In the genomic region with DNA sequence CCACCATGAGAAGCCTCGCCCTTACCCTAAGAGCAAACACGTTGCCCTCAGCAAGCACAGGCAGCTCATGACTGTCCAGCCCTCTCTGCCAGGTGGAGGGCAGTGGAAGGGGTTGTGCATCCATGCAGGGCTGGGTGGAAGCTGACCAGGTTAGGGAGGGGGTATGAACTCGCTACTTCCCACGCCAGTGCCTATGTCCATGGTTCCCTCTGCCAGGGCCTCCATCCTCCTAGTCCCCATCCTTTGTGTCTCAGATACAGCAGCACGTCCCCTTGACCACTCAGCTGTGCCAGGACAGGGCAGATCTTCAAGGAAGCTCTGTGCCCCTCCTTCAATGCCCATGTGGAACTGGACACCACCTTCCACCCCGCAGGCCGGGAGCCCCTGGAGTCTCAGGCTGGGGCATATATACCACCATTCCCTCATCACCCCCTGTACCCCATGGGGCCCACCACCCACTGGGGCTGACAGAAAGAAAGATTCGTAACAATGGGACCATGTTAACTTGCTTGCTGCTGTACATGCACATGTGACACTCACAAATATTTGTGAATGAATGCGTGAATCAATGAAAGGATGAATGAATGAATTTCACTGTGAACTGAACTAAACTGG, we compare ENCODE assay signal across 15 cellular contexts.
DNase-seq lines count a peak whose midpoint lies in the region; ATAC-seq and TF ChIP-seq lines count a peak whose summit lies in the region.
"Had no signal": no experiment of that assay in that cellular context is flagged by ENCODE, and none has a peak within 500 bp of the region (broad histone marks: within the 10 kb centered on the region; RNA-seq: fewer than 3 reads in every experiment).

No MANE protein-coding gene starts in this region.

- H3K4me3 ChIP-seq in coronary artery: no peak overlapping the region
- no peak overlapping the region for H3K4me3 ChIP-seq in neuronal stem cell (ENCODE audit: low read length in 2 of 2)
- no peak overlapping the region for H3K4me3 ChIP-seq in CD8-positive, alpha-beta memory T cell (ENCODE audit: low read length)
- H3K4me3 ChIP-seq: BLaER1 treated with 17β-estradiol and CSF1 and Interleukin-3, amounts not matched to agents 10 nM and 100 nM; K562; Peyer's patch had no signal

- peaks cover 34% of the 10 kb centered on the region for H3K27me3 Mint-ChIP-seq in H9 (ENCODE audit: low read depth)
- peaks cover 33% of the 10 kb centered on the region for H3K27me3 Mint-ChIP-seq in type B pancreatic cell
- H3K27me3 Mint-ChIP-seq in T-helper 17 cell: peaks cover 78% of the 10 kb centered on the region
- peaks cover 13 to 83% of the 10 kb centered on the region in 2 donors for H3K27me3 Mint-ChIP-seq in CD8-positive, alpha-beta memory T cell

- CTCF ChIA-PET in CD8-positive, alpha-beta memory T cell (lab: Charles Lee): interaction anchor here (0.6 kb wide), 1 partner anchor 483 kb away, joined by 3 read pairs; no protein-coding TSS in a partner anchor

- no peaks in the 10 kb centered on the region for H3K23me2 ChIP-seq in H9 (ENCODE audit: insufficient read length, low read depth, low read length, poor library complexity, severe bottlenecking)

- H3K27me3 ChIP-seq in H9 (ENCODE audit: insufficient read depth, low read length): no peaks in the 10 kb centered on the region
- peaks cover 0 to 37% (median 0%) of the 10 kb centered on the region in 3 experiments for H3K27me3 ChIP-seq in neuronal stem cell (ENCODE audit: control insufficient read depth in 3 of 3, insufficient read depth in 3 of 3, low read depth in 1 of 3, low read length in 3 of 3)
- H3K27me3 ChIP-seq in CD8-positive, alpha-beta memory T cell (ENCODE audit: insufficient read depth, low read length, poor library complexity, severe bottlenecking): no peaks in the 10 kb centered on the region
- H3K27me3 ChIP-seq: Peyer's patch had no signal

- H3K79me2 ChIP-seq in H9 (ENCODE audit: insufficient read depth, low read length): no peaks in the 10 kb centered on the region

- H3K9ac ChIP-seq in H9 (ENCODE audit: extremely low read depth, insufficient read length, low read length) (no peak overlapping the region), neuronal stem cell (ENCODE audit: low read depth, low read length, poor library complexity) (no peak overlapping the region)
- H3K9ac ChIP-seq: BLaER1 treated with 17β-estradiol and CSF1 and Interleukin-3, amounts not matched to agents 10 nM and 100 nM had no signal

- no peak overlapping the region for H3K4me2 ChIP-seq in H9 (ENCODE audit: insufficient read depth, insufficient read length, low read length)
- H3K4me2 ChIP-seq in neuronal stem cell (ENCODE audit: insufficient read depth, low read length, poor library complexity, severe bottlenecking): no peak overlapping the region
- H3K4me2 ChIP-seq: BLaER1 treated with 17β-estradiol and CSF1 and Interleukin-3, amounts not matched to agents 10 nM and 100 nM had no signal

- H3K9me3 Mint-ChIP-seq in H9 (no peaks in the 10 kb centered on the region), type B pancreatic cell (peaks cover 10% of the 10 kb centered on the region)
- no peaks in the 10 kb centered on the region for H3K9me3 Mint-ChIP-seq in CD8-positive, alpha-beta memory T cell

- H3K79me1 ChIP-seq in H9 (ENCODE audit: insufficient read depth, low read depth, low read length, poor library complexity, severe bottlenecking): no peaks in the 10 kb centered on the region
- no peaks in the 10 kb centered on the region for H3K79me1 ChIP-seq in neuronal stem cell (ENCODE audit: low read depth, low read length)

- no peak for ATAC-seq in T-helper 17 cell
- ATAC-seq: K562, Right ventricle myocardium inferior had no signal

- no peaks in the 10 kb centered on the region for H3K36me3 ChIP-seq in neuronal stem cell (replicated peaks in 1 of 2; ENCODE audit: control insufficient read depth in 2 of 2, insufficient read depth in 2 of 2, low read length in 2 of 2)
- no peaks in the 10 kb centered on the region for H3K36me3 ChIP-seq in CD8-positive, alpha-beta memory T cell (ENCODE audit: insufficient read depth, low read length)
- H3K36me3 ChIP-seq: BLaER1 treated with 17β-estradiol and CSF1 and Interleukin-3, amounts not matched to agents 10 nM and 100 nM; Peyer's patch had no signal

- H3K27ac Mint-ChIP-seq in H9 (peak overlapping the region in 1 of 3 experiments; percentile 42; a peak in 1 of 7 replicates), type B pancreatic cell (no peak overlapping the region), T-helper 17 cell (no peak overlapping the region)
- H3K27ac Mint-ChIP-seq in CD8-positive, alpha-beta memory T cell: no peak overlapping the region

- H3K4me1 ChIP-seq in H9 (ENCODE audit: insufficient read depth, low read length): no peaks in the 10 kb centered on the region
- no peaks in the 10 kb centered on the region for H3K4me1 ChIP-seq in neuronal stem cell (ENCODE audit: control insufficient read depth in 2 of 2, insufficient read depth in 1 of 2, low read depth in 1 of 2, low read length in 2 of 2)
- H3K4me1 ChIP-seq in CD8-positive, alpha-beta memory T cell (ENCODE audit: insufficient read depth, low read length): no peaks in the 10 kb centered on the region
- H3K4me1 ChIP-seq: Peyer's patch had no signal

- H3K56ac ChIP-seq in H9 (ENCODE audit: insufficient read length, low read depth, low read length): no peak overlapping the region

- H2BK5ac ChIP-seq in H9 (ENCODE audit: insufficient read length, low read length) (no peak overlapping the region), neuronal stem cell (ENCODE audit: low read length) (no peak overlapping the region)

- no peak overlapping the region for H3K4ac ChIP-seq in H9 (ENCODE audit: low read depth, low read length)
- H3K4ac ChIP-seq in neuronal stem cell (ENCODE audit: low read length): no peak overlapping the region

- H2AFZ ChIP-seq in H9 (ENCODE audit: low read length): no peak overlapping the region
- no peak overlapping the region for H2AFZ ChIP-seq in neuronal stem cell (ENCODE audit: low read length)

- H3K27ac ChIP-seq in H9 (ENCODE audit: insufficient read length, low read depth, low read length): no peak overlapping the region
- no peak overlapping the region for H3K27ac ChIP-seq in coronary artery
- H3K27ac ChIP-seq in neuronal stem cell (replicated peaks; ENCODE audit: low read length): no peak overlapping the region
- no peak overlapping the region for H3K27ac ChIP-seq in CD8-positive, alpha-beta memory T cell (ENCODE audit: low read depth, low read length)
- H3K27ac ChIP-seq: BLaER1 treated with 17β-estradiol and CSF1 and Interleukin-3, amounts not matched to agents 10 nM and 100 nM; Peyer's patch had no signal

- H2BK20ac ChIP-seq in H9 (ENCODE audit: low read depth, low read length, poor library complexity, severe bottlenecking): no peak overlapping the region

- TF ChIP-seq CTCF in H9 (conservative IDR thresholded peaks at IDR 0.05): no peak
- TF ChIP-seq CTCF in coronary artery (IDR thresholded peaks at IDR 0.05): no peak
- no peak for TF ChIP-seq CTCF in type B pancreatic cell (conservative IDR thresholded peaks at IDR 0.05)

- H2BK120ac ChIP-seq in H9 (ENCODE audit: low read depth, low read length, poor library complexity, severe bottlenecking) (no peak overlapping the region), neuronal stem cell (ENCODE audit: low read depth, low read length) (peak overlapping the region; percentile 11)

- H3K36me3 Mint-ChIP-seq in H9 (ENCODE audit: insufficient read depth in 1 of 3, low read depth in 3 of 3) (no peaks in the 10 kb centered on the region), type B pancreatic cell (no peaks in the 10 kb centered on the region), T-helper 17 cell (ENCODE audit: low read depth) (peaks cover 2% of the 10 kb centered on the region)
- H3K36me3 Mint-ChIP-seq in CD8-positive, alpha-beta memory T cell: no peaks in the 10 kb centered on the region

- DNase-seq in H9 (peak; percentile 5), coronary artery (ENCODE audit: low spot score) (peak; percentile 28), neuronal stem cell (ENCODE audit: low spot score) (no peak), type B pancreatic cell (ENCODE audit: extremely low spot score, unreplicated experiment) (peak; percentile 52), NCI-H1436 (lab: John Stamatoyannopoulos, UW) (no peak), T-helper 17 cell (no peak)
- no peak for DNase-seq in CD8-positive, alpha-beta memory T cell
- DNase-seq: DMS79, GOT3, NCI-H1092 treated with DMSO at 0.1 percent for 48 hours, NCI-H2081 had no signal

- H2AK5ac ChIP-seq in H9 (ENCODE audit: insufficient read length, low read length) (no peak overlapping the region), neuronal stem cell (ENCODE audit: low read depth, low read length) (peak overlapping the region; percentile 29)

- no peaks in the 10 kb centered on the region for H4K20me1 ChIP-seq in H9 (ENCODE audit: control insufficient read depth, insufficient read depth, insufficient read length)
- H4K20me1 ChIP-seq: BLaER1 treated with 17β-estradiol and CSF1 and Interleukin-3, amounts not matched to agents 10 nM and 100 nM had no signal

- no peak overlapping the region for H3K23ac ChIP-seq in H9 (ENCODE audit: insufficient read length, low read depth, low read length)
- peak overlapping the region; percentile 76 for H3K23ac ChIP-seq in neuronal stem cell (ENCODE audit: low read depth, low read length, poor library complexity)

- WGBS in H9 (ENCODE audit: extremely low coverage, insufficient read length, low lambda C conversion rate): no CpG with 5 or more reads among the region's 9 CpGs
- WGBS in neuronal stem cell (ENCODE audit: extremely low coverage in 2 of 2, insufficient read length in 2 of 2, insufficient replicate concordance in 1 of 2), 2 donors: no CpG with 5 or more reads among the region's 9 CpGs

- no peak overlapping the region for H2BK15ac ChIP-seq in H9 (ENCODE audit: low read depth, low read length)
- H2BK15ac ChIP-seq in neuronal stem cell (ENCODE audit: low read length): peak overlapping the region; percentile 40

- H4K91ac ChIP-seq in H9 (ENCODE audit: insufficient read length, low read depth, low read length): no peak overlapping the region
- no peak overlapping the region for H4K91ac ChIP-seq in neuronal stem cell (ENCODE audit: low read depth, low read length, poor library complexity)

- no peak overlapping the region for H4K5ac ChIP-seq in H9 (ENCODE audit: insufficient read length, low read depth, low read length)

- H3K9me3 ChIP-seq in H9 (ENCODE audit: control insufficient read depth, low read depth, low read length): no peaks in the 10 kb centered on the region
- peaks cover 0 to 2% of the 10 kb centered on the region in 2 donors for H3K9me3 ChIP-seq in neuronal stem cell (replicated peaks in 1 of 2; ENCODE audit: control insufficient read depth in 2 of 2, insufficient read depth in 1 of 2, low read depth in 1 of 2, low read length in 2 of 2)
- no peaks in the 10 kb centered on the region for H3K9me3 ChIP-seq in T-helper 17 cell (ENCODE audit: control insufficient read depth, low read length, poor library complexity, severe bottlenecking)
- H3K9me3 ChIP-seq in CD8-positive, alpha-beta memory T cell (ENCODE audit: low read length): no peaks in the 10 kb centered on the region
- H3K9me3 ChIP-seq: BLaER1 treated with 17β-estradiol and CSF1 and Interleukin-3, amounts not matched to agents 10 nM and 100 nM; Peyer's patch had no signal

- H4K8ac ChIP-seq in H9 (replicated peaks; ENCODE audit: insufficient read length, low read depth, low read length): no peak overlapping the region
- no peak overlapping the region for H4K8ac ChIP-seq in neuronal stem cell (ENCODE audit: low read depth, low read length)

- POLR2A ChIA-PET in CD8-positive, alpha-beta memory T cell (lab: Charles Lee): no interaction called here

- H2BK12ac ChIP-seq in H9 (ENCODE audit: insufficient read length, low read depth, low read length) (no peak overlapping the region), neuronal stem cell (ENCODE audit: low read length) (no peak overlapping the region)

- H3K4me1 Mint-ChIP-seq in H9 (peaks cover 17 to 22% of the 10 kb centered on the region in 2 experiments), type B pancreatic cell (ENCODE audit: unreplicated experiment) (peaks cover 27% of the 10 kb centered on the region), T-helper 17 cell (peaks cover 4% of the 10 kb centered on the region)
- no peaks in the 10 kb centered on the region for H3K4me1 Mint-ChIP-seq in CD8-positive, alpha-beta memory T cell

- H3K4me3 Mint-ChIP-seq in H9: no peak overlapping the region
- H3K4me3 Mint-ChIP-seq in type B pancreatic cell: no peak overlapping the region
- H3K4me3 Mint-ChIP-seq in T-helper 17 cell: no peak overlapping the region
- H3K4me3 Mint-ChIP-seq in CD8-positive, alpha-beta memory T cell: no peak overlapping the region

- no peak overlapping the region for H3T11ph ChIP-seq in H9 (ENCODE audit: low read length)

- H3K18ac ChIP-seq in H9 (ENCODE audit: insufficient read length, low read depth, low read length) (no peak overlapping the region), neuronal stem cell (ENCODE audit: low read length) (no peak overlapping the region)

- H3K14ac ChIP-seq in H9 (ENCODE audit: insufficient read depth, low read length): peak overlapping the region; percentile 45; the same call in 1 of the 2 replicates
- no peak overlapping the region for H3K14ac ChIP-seq in neuronal stem cell (ENCODE audit: low read length)

Comparison
In these comparisons a context has a peak if more than half of its experiments do, and no peak if none do; other contexts are left out.
1. DNase-seq: peak in H9 (single experiment), coronary artery (single experiment) and type B pancreatic cell (single experiment); none in neuronal stem cell (single experiment), NCI-H1436 (single experiment), T-helper 17 cell (0 of 3) and CD8-positive, alpha-beta memory T cell (0 of 5).